2 cellular contexts compared by ENCODE assay signal in the genomic region with DNA sequence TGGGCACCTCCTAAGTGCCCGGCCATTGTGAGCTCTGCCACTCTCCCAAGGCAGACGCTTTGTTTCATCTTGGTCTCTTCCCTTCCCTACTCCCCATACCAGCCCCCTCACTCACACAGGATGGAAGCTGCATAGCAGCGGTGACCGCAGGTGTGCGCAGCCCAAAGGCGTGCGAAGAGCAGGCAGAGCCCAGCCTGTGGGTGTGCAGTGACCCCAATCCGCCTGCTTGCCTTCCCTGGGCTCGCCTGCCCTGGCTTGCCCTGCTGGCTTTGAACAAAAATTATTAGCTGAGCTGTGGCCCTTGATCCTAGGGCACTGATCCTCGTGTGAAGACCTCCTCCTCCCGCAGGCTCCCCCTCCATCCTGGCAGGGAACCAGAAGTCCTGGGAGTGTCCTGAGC.
TF ChIP-seq lines count a peak whose summit lies in the region.

No MANE protein-coding gene starts in this region.

TF ChIP-seq in HepG2, 621 proteins besides CTCF, POLR2A, EP300 and RAD21:
- TF ChIP-seq CBX2 (IDR thresholded peaks at IDR 0.05; ENCODE audit: low read depth, low read length), result no peak
- no peak for TF ChIP-seq CBX2 (CRISPR knock-in tag; IDR thresholded peaks at IDR 0.05; ENCODE audit: low read depth)
- no peak for TF ChIP-seq KDM4B (CRISPR knock-in tag; IDR thresholded peaks at IDR 0.05)
- TF ChIP-seq, protein P1, sequence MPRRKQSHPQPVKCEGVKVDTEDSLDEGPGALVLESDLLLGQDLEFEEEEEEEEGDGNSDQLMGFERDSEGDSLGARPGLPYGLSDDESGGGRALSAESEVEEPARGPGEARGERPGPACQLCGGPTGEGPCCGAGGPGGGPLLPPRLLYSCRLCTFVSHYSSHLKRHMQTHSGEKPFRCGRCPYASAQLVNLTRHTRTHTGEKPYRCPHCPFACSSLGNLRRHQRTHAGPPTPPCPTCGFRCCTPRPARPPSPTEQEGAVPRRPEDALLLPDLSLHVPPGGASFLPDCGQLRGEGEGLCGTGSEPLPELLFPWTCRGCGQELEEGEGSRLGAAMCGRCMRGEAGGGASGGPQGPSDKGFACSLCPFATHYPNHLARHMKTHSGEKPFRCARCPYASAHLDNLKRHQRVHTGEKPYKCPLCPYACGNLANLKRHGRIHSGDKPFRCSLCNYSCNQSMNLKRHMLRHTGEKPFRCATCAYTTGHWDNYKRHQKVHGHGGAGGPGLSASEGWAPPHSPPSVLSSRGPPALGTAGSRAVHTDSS (CRISPR knock-in tag; conservative IDR thresholded peaks at IDR 0.05), result no peak
- TF ChIP-seq MYC (CRISPR knock-in tag; IDR thresholded peaks at IDR 0.05; ENCODE audit: borderline replicate concordance), result 0 out of 2 replicates have a peak, but pooled peaks have one; percentile 17
- no peak for TF ChIP-seq SP2 (CRISPR knock-in tag; IDR thresholded peaks at IDR 0.05)
- no peak for TF ChIP-seq CENPBD1 (CRISPR knock-in tag; IDR thresholded peaks at IDR 0.05; ENCODE audit: borderline replicate concordance, low read depth)

TF ChIP-seq in H1, 55 proteins besides CTCF, POLR2A, EP300 and RAD21:
- TF ChIP-seq SIRT6 (IDR thresholded peaks at IDR 0.05; ENCODE audit: low read length) (no peak), EZH2 (IDR thresholded peaks at IDR 0.05; ENCODE audit: low read depth, low read length, severe bottlenecking) (no peak), BACH1 (IDR thresholded peaks at IDR 0.05; ENCODE audit: low read length) (no peak), CTBP2 (IDR thresholded peaks at IDR 0.05; ENCODE audit: borderline replicate concordance, insufficient read depth, insufficient read length, low read length) (no peak), RXRA (IDR thresholded peaks at IDR 0.05; ENCODE audit: insufficient read depth, low read depth, low read length) (no peak), NRF1 (IDR thresholded peaks at IDR 0.05; ENCODE audit: low read depth, low read length) (no peak), TBP (IDR thresholded peaks at IDR 0.05; ENCODE audit: low read depth, low read length) (no peak), ZNF274 (IDR thresholded peaks at IDR 0.05; ENCODE audit: borderline replicate concordance, extremely low read depth, low read length) (no peak), SUZ12 (IDR thresholded peaks at IDR 0.05; ENCODE audit: low read length) (no peak), PHF8 (conservative IDR thresholded peaks at IDR 0.05; ENCODE audit: low read depth, low read length) (no peak), NANOG (IDR thresholded peaks at IDR 0.05; ENCODE audit: insufficient read depth, low read depth, low read length, poor library complexity, severe bottlenecking) (no peak)
